In the genomic region with DNA sequence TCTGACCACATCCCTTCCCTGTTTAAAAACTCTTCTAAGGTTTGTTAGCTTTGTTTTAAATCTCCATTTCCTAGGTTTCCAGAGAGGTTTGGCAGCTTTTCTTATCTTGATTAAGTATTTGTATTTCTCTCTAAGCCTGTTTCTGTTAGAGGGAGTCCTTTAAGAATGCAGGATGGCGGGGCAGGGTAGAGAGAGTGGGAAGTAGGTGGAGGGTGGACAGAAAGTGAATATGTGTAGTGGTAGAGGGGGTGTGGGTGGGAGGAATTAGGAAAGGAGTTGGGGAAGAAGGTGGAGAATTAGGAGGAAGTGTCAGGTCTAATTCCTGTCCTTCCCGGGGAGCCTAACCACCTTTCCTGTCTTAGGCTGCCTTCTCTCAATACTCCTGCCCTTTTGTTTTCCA, we compare ENCODE assay signal across 20 cellular contexts.
"Had no signal": no experiment of that assay in that cellular context is flagged by ENCODE, and none has a peak within 500 bp of the region (broad histone marks: within the 10 kb centered on the region; RNA-seq: fewer than 3 reads in every experiment).

No MANE protein-coding gene starts in this region.

- H3K27me3 ChIP-seq: heart left ventricle, neural progenitor cell, pancreas, sigmoid colon, testis, tibial nerve had no signal

- H3K36me3 Mint-ChIP-seq: natural killer cell treated with Interleukin-12 subunit alpha and Interleukin-12 subunit beta and Interleukin-15 and Interleukin-18, amount 100 ng/mL, for 72 hours; neural progenitor cell; stimulated activated naive B cell treated with anti-CD40 and anti-IgM and Interleukin-4, amounts not matched to agents 10 μg/mL and 1 μg/mL and 100 μg/mL, for 72 hours had no signal

- H3K27ac ChIP-seq: heart left ventricle, neural progenitor cell, pancreas, sigmoid colon, skin epidermis, testis, tibial nerve had no signal

- H3K9ac ChIP-seq: neural progenitor cell had no signal

- H3K4me3 ChIP-seq: heart left ventricle, neural progenitor cell, pancreas, sigmoid colon, skin epidermis, testis, tibial nerve had no signal

- H3K4me1 ChIP-seq: neural progenitor cell, pancreas, sigmoid colon, testis, tibial nerve had no signal

- H3K9me3 ChIP-seq: heart left ventricle, pancreas, sigmoid colon, testis, tibial nerve had no signal

- H3K27ac Mint-ChIP-seq: natural killer cell treated with Interleukin-12 subunit alpha and Interleukin-12 subunit beta and Interleukin-15 and Interleukin-18, amount 100 ng/mL, for 72 hours; neural progenitor cell; stimulated activated naive B cell treated with anti-CD40 and anti-IgM and Interleukin-4, amounts not matched to agents 10 μg/mL and 1 μg/mL and 100 μg/mL, for 72 hours; stimulated activated naive CD8-positive, alpha-beta T cell treated with anti-CD3 and anti-CD28 coated beads, Interleukin-15, amount 100 ng/mL, for 72 hours had no signal

- H3K27me3 Mint-ChIP-seq: stimulated activated naive B cell treated with anti-CD40 and anti-IgM and Interleukin-4, amounts not matched to agents 10 μg/mL and 1 μg/mL and 100 μg/mL, for 72 hours; stimulated activated naive CD8-positive, alpha-beta T cell treated with anti-CD3 and anti-CD28 coated beads, Interleukin-15, amount 100 ng/mL, for 72 hours had no signal

- H3K9me3 Mint-ChIP-seq: natural killer cell treated with Interleukin-12 subunit alpha and Interleukin-12 subunit beta and Interleukin-15 and Interleukin-18, amount 100 ng/mL, for 72 hours; neural progenitor cell; stimulated activated naive B cell treated with anti-CD40 and anti-IgM and Interleukin-4, amounts not matched to agents 10 μg/mL and 1 μg/mL and 100 μg/mL, for 72 hours; stimulated activated naive CD8-positive, alpha-beta T cell treated with anti-CD3 and anti-CD28 coated beads, Interleukin-15, amount 100 ng/mL, for 72 hours had no signal

- H3K36me3 ChIP-seq: heart left ventricle, neural progenitor cell, pancreas, sigmoid colon, tibial nerve had no signal

- H3K4me3 Mint-ChIP-seq: natural killer cell treated with Interleukin-12 subunit alpha and Interleukin-12 subunit beta and Interleukin-15 and Interleukin-18, amount 100 ng/mL, for 72 hours; neural progenitor cell; stimulated activated naive B cell treated with anti-CD40 and anti-IgM and Interleukin-4, amounts not matched to agents 10 μg/mL and 1 μg/mL and 100 μg/mL, for 72 hours; stimulated activated naive CD8-positive, alpha-beta T cell treated with anti-CD3 and anti-CD28 coated beads, Interleukin-15, amount 100 ng/mL, for 72 hours had no signal

- DNase-seq: cerebellar nuclear complex; dermis blood vessel endothelial cell; erythroblast; foreskin melanocyte; heart left ventricle; hippocampal formation; kidney glomerular epithelial cell; midbrain; nucleus accumbens; pancreas; sigmoid colon; stimulated activated CD4-positive, alpha-beta T cell treated with anti-CD3 and anti-CD28 coated beads, Interleukin-2, amount 100 ng/mL, for 24 hours; stimulated activated CD4-positive, alpha-beta T cell treated with anti-CD3 and anti-CD28 coated beads, Interleukin-4, amount 100 ng/mL, for 4 hours; stimulated activated naive B cell treated with anti-CD40 and anti-IgM and Interleukin-4, amounts not matched to agents 10 μg/mL and 1 μg/mL and 100 μg/mL, for 72 hours; stimulated activated naive CD8-positive, alpha-beta T cell treated with anti-CD3 and anti-CD28 coated beads, Interleukin-15, amount 100 ng/mL, for 72 hours; testis had no signal

- H2AFZ ChIP-seq: neural progenitor cell had no signal

- H3K4me1 Mint-ChIP-seq: neural progenitor cell had no signal

- ATAC-seq: heart left ventricle; natural killer cell treated with Interleukin-12 subunit alpha and Interleukin-12 subunit beta and Interleukin-15 and Interleukin-18, amount 100 ng/mL, for 72 hours; pancreas; stimulated activated naive B cell treated with anti-CD40 and anti-IgM and Interleukin-4, amounts not matched to agents 10 μg/mL and 1 μg/mL and 100 μg/mL, for 72 hours; stimulated activated naive CD8-positive, alpha-beta T cell treated with anti-CD3 and anti-CD28 coated beads, Interleukin-15, amount 100 ng/mL, for 72 hours had no signal

- H3K4me2 ChIP-seq: neural progenitor cell had no signal
